Comparison of ENCODE assay signal across 8 cellular contexts in the genomic region with DNA sequence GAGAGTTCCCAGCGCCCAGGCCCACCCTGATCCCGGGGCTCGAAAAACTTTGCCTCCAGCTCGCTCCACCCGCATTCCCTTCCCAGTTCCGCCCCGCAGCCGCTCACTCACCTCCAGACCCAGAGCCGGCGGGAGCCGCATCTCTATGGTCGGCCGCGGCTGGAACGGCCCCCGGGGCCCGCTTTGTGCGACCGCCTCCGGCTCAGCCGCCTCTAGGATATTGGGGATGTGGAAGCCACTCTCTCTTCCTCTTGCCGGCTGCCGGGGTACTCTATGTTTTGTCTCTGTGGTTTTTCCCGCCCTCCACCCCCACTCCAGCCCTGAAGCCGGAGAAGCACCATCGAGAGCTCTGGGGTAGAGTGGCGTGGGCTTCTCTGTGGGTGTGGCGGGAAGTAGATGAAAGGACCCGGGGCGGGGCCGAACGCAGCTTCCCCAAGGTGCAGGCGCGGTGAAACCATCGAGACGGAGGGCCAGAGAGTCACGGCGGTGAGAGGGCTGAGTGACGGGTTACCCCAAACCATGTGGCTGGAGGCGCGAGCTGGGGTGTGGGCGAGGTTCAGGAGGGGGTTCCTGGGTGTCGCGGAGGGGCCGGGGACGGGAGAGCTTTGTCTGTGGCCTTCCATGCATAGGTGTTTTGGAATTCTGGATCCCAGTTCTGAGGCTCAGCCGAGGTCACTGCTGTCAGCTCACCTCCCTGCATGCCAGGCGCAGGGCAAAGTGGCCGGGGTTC. TPM values are rescaled to one million over a fixed set of nuclear protein-coding genes. Genes with fewer than 3 reads are reported as not detected.
DNase-seq lines count a peak whose midpoint lies in the region; ATAC-seq and TF ChIP-seq lines count a peak whose summit lies in the region.

A gene with protein sequence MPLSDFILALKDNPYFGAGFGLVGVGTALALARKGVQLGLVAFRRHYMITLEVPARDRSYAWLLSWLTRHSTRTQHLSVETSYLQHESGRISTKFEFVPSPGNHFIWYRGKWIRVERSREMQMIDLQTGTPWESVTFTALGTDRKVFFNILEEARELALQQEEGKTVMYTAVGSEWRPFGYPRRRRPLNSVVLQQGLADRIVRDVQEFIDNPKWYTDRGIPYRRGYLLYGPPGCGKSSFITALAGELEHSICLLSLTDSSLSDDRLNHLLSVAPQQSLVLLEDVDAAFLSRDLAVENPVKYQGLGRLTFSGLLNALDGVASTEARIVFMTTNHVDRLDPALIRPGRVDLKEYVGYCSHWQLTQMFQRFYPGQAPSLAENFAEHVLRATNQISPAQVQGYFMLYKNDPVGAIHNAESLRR (plus strand): TSS at position 426 of the 730 bp plus-strand sequence. CDS start 1,305 bp downstream, outside the sequence.
TSS of gene ZNF142 (minus strand) at position 366 of the 730 bp plus-strand sequence. CDS start 3,194 bp downstream, outside the sequence.

- peak; percentile 89 for ATAC-seq in HG03439 (IDR thresholded peaks at IDR 0.05; ENCODE audit: unreplicated experiment)

- H3K27me3 ChIP-seq in kidney epithelial cell (ENCODE audit: control insufficient read depth, insufficient read depth, low read length): no peaks in the 10 kb centered on the region

- peak; percentile 80 for TF ChIP-seq POLR2A in GM19193 (IDR thresholded peaks at IDR 0.05; ENCODE audit: extremely low read depth, insufficient read depth, insufficient read length)

- TF ChIP-seq CTCF in chondrocyte (IDR thresholded peaks at IDR 0.05): no peak
- no peak for TF ChIP-seq CTCF in kidney epithelial cell (IDR thresholded peaks at IDR 0.05; ENCODE audit: insufficient read depth, low read length, poor library complexity, severe bottlenecking)

- H3K36me3 ChIP-seq in kidney epithelial cell (ENCODE audit: control insufficient read depth, insufficient read depth, low read length): no peaks in the 10 kb centered on the region

- no peaks in the 10 kb centered on the region for H3K27me3 Mint-ChIP-seq in chondrocyte (ENCODE audit: low read depth)

- H3K27ac Mint-ChIP-seq in chondrocyte (ENCODE audit: unreplicated experiment): peak within 1 kb of the TSS; percentile 93

- DNase-seq in AML-193 (lab: John Stamatoyannopoulos, UW) (peak; percentile 91 to 95), NCI-H510A treated with DMSO at 0.1 percent for 48 hours (lab: John Stamatoyannopoulos, UW) (peak; percentile 87), chondrocyte (ENCODE audit: low spot score) (peak; percentile 92), kidney epithelial cell (ENCODE audit: low read depth) (peak; percentile 74)
- peak; percentile 87 for DNase-seq in activated CD4-positive, alpha-beta T cell treated with anti-CD3 and anti-CD28 coated beads for 1 hour
- DNase-seq in stimulated activated CD4-positive, alpha-beta T cell treated with anti-CD3 and anti-CD28 coated beads, Interleukin-15, amount 100 ng/mL, for 24 hours: peak; percentile 98

- peaks cover 28% of the 10 kb centered on the region for H3K4me1 Mint-ChIP-seq in chondrocyte (ENCODE audit: low read depth)

- H3K9me3 Mint-ChIP-seq in chondrocyte (ENCODE audit: low read depth): no peaks in the 10 kb centered on the region

- peak within 1 kb of the TSS; percentile 99 for H3K4me3 Mint-ChIP-seq in chondrocyte (ENCODE audit: unreplicated experiment)

- peaks cover 13% of the 10 kb centered on the region for H3K36me3 Mint-ChIP-seq in chondrocyte (ENCODE audit: low read depth)

- peak within 1 kb of the TSS; percentile 70 for H3K4me3 ChIP-seq in kidney epithelial cell (ENCODE audit: low read depth, low read length)

RNA-seq across cellular contexts. Expression of the first gene that starts in this region (rescaled TPM):
- total RNA-seq in chondrocyte: 24.5 to 44.9 TPM (median 30.0 TPM) in 3 replicates
- 36.2 and 36.4 TPM in 2 replicates for total RNA-seq in kidney epithelial cell

RNA-seq across cellular contexts. Expression of gene ZNF142, which starts in this region (rescaled TPM):
- total RNA-seq in chondrocyte (26.5 to 34.3 TPM (median 26.6 TPM) in 3 replicates), kidney epithelial cell (22.6 and 49.0 TPM in 2 replicates)

Comparison
In these comparisons a context has a peak if more than half of its experiments do, and no peak if none do; other contexts are left out.
1. Peak in every context shown above with its lines: DNase-seq, ATAC-seq and H3K4me3 ChIP-seq.